8 cellular contexts compared by ENCODE assay signal in the genomic region with DNA sequence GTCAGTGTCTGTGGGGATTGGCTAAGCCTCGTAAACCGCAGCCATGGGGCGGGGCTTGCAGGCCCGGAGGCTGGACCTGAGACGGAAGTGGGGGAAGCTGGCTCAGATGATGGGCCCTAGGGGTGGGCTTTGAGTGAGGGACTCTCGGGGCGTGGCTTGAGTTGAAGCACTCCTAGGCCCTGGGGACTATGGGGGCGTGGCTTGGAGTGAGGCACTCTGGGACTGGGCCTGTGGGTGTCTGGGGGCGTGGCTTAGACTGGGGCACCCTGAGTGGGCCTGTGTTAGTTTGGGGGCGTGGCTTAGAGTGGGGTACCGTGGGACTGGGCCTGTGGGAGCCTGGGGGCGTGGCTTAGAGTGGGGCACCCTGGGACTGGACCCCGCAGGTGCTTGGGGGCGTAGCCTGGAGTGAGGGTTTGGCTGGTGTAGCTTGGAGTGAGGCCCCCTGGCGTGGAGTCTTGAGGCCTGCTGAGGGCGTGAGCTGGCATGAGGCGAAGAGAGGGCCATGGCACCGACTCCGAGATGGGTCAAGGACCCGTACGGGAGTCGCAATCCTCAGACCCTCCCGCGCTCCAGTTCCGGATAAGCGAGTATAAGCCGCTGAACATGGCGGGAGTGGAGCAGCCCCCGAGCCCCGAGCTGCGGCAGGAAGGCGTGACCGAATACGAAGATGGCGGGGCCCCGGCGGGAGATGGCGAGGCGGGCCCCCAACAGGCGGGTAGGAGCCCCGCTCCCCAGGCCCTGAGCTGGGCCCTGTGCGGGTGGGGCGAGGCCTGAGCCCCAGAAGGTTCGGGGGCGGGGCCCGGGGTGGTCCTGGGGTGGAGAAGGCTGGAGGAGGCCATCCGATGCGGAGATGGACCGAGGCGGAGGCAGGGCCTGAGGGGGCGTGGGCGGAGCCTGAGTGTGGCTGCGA. TPM values are rescaled to one million over a fixed set of nuclear protein-coding genes. Genes with fewer than 3 reads are reported as not detected.
DNase-seq lines count a peak whose midpoint lies in the region; ATAC-seq, FAIRE-seq and TF ChIP-seq lines count a peak whose summit lies in the region.

No MANE protein-coding gene starts in this region.

- peaks cover 6% of the 10 kb centered on the region; the same call in 1 of the 2 replicates for H3K79me2 ChIP-seq in OCI-LY7 (ENCODE audit: insufficient read depth, low read depth, low read length)

- H3K4me3 Mint-ChIP-seq in activated T-cell treated with anti-CD3 and anti-CD28 coated beads, Interleukin-2, amount 50 U/mL, for 4 hours: peak overlapping the region; percentile 90

- FAIRE-seq in HTR-8/SVneo (lab: Jason Lieb, UNC): peak; percentile 81

- no peaks in the 10 kb centered on the region for H3K9me3 Mint-ChIP-seq in activated T-cell treated with anti-CD3 and anti-CD28 coated beads, Interleukin-2, amount 50 U/mL, for 4 hours

- BruUV-seq in OCI-LY7 (replicated peaks; lab: Mats Ljungman, UMichigan): no TSS peak

- H3K36me3 Mint-ChIP-seq in activated T-cell treated with anti-CD3 and anti-CD28 coated beads, Interleukin-2, amount 50 U/mL, for 4 hours (ENCODE audit: insufficient read depth): no peaks in the 10 kb centered on the region

- POLR2A ChIA-PET in OCI-LY7 (lab: Charles Lee): interaction anchor here (2.4 kb wide), 1 partner anchor 57 kb away, joined by 13 read pairs; a partner anchor contains a TSS

- intact Hi-C loops in OCI-LY7 (cut with micrococcal nuclease; ENCODE audit: unreplicated experiment) (loop anchor here (2.0 kb wide), 1 partner anchor 56 kb away; no protein-coding TSS in a partner anchor), esophagus muscularis mucosa (cut with DNase I) (loop anchor here (5.0 kb wide), 1 partner anchor 52 kb away; no protein-coding TSS in a partner anchor)

- H3K27ac ChIP-seq in OCI-LY7 (ENCODE audit: low read depth, low read length, poor library complexity, severe bottlenecking): peak overlapping the region; percentile 47
- peak overlapping the region; percentile 55 to 81 (median 78) for H3K27ac ChIP-seq in esophagus muscularis mucosa (replicated peaks in 1 of 4)
- no peak overlapping the region for H3K27ac ChIP-seq in muscle layer of duodenum (ENCODE audit: low read length)

- DNase-seq in COR-L47 (lab: John Stamatoyannopoulos, UW) (peak; percentile 99), HTR-8/SVneo (ENCODE audit: insufficient read length, low spot score) (peak; percentile 97), OCI-LY7 (ENCODE audit: low spot score) (peak; percentile 99), esophagus muscularis mucosa (ENCODE audit: extremely low spot score) (peak; percentile 98)
- DNase-seq in activated T-cell treated with anti-CD3 and anti-CD28 coated beads, Interleukin-2, amount 50 U/mL, for 4 hours: peak; percentile 82
- peak; percentile 69 to 72 for DNase-seq in stimulated activated CD8-positive, alpha-beta memory T cell treated with anti-CD3 and anti-CD28 coated beads, Interleukin-7, amount 100 ng/mL, for 1 hour (ENCODE audit: low read depth in 2 of 2)

- H3K4me2 ChIP-seq in OCI-LY7 (ENCODE audit: low read length): peak overlapping the region; percentile 67

- H3K4me1 ChIP-seq in OCI-LY7 (ENCODE audit: insufficient read depth, low read length, poor library complexity, severe bottlenecking) (peaks cover 14% of the 10 kb centered on the region), esophagus muscularis mucosa (peaks cover 4 to 24% (median 23%) of the 10 kb centered on the region in 4 donors), muscle layer of duodenum (ENCODE audit: control insufficient read depth in 1 of 2, insufficient read depth in 2 of 2, low read length in 2 of 2) (peaks cover 0 to 22% of the 10 kb centered on the region in 2 donors)

- peak; percentile 79 for ATAC-seq in GM21367 (IDR thresholded peaks at IDR 0.05; ENCODE audit: unreplicated experiment)
- peak; percentile 88 to 90 for ATAC-seq in activated T-cell treated with anti-CD3 and anti-CD28 coated beads, Interleukin-2, amount 50 U/mL, for 4 hours

- H3K36me3 ChIP-seq in OCI-LY7 (ENCODE audit: insufficient read depth, low read length): peaks cover 11% of the 10 kb centered on the region
- no peaks in the 10 kb centered on the region for H3K36me3 ChIP-seq in esophagus muscularis mucosa
- no peaks in the 10 kb centered on the region for H3K36me3 ChIP-seq in muscle layer of duodenum (ENCODE audit: control insufficient read depth in 1 of 2, insufficient read depth in 2 of 2, low read length in 2 of 2)

- TF ChIP-seq EP300 in esophagus muscularis mucosa (IDR thresholded peaks at IDR 0.05): no peak

- H3K9me3 ChIP-seq in OCI-LY7 (ENCODE audit: low read length): no peaks in the 10 kb centered on the region
- no peaks in the 10 kb centered on the region for H3K9me3 ChIP-seq in esophagus muscularis mucosa
- no peaks in the 10 kb centered on the region for H3K9me3 ChIP-seq in muscle layer of duodenum (ENCODE audit: control insufficient read depth in 1 of 2, low read length in 2 of 2)

- H3K27me3 Mint-ChIP-seq in activated T-cell treated with anti-CD3 and anti-CD28 coated beads, Interleukin-2, amount 50 U/mL, for 4 hours (ENCODE audit: low read depth): peaks cover 11% of the 10 kb centered on the region

- TF ChIP-seq CTCF in OCI-LY7 (conservative IDR thresholded peaks at IDR 0.05; ENCODE audit: low read length) (peak; percentile 60), esophagus muscularis mucosa (IDR thresholded peaks at IDR 0.05) (peak; percentile 7 to 26 (median 17))

- WGBS in esophagus muscularis mucosa: 52% methylated on average over 23 of the region's 53 CpGs

- no peaks in the 10 kb centered on the region for H4K20me1 ChIP-seq in OCI-LY7 (ENCODE audit: insufficient read depth, low read length)

- no peak for TF ChIP-seq POLR2A in esophagus muscularis mucosa (IDR thresholded peaks at IDR 0.05; ENCODE audit: low read depth)

- no peaks in the 10 kb centered on the region for H3K27me3 ChIP-seq in esophagus muscularis mucosa
- H3K27me3 ChIP-seq in muscle layer of duodenum (ENCODE audit: low read depth, low read length): no peaks in the 10 kb centered on the region

- CTCF ChIA-PET in OCI-LY7 (lab: Charles Lee; ENCODE audit: unreplicated experiment): no interaction called here

- H3K4me3 ChIP-seq in OCI-LY7 (ENCODE audit: low read depth, low read length, poor library complexity, severe bottlenecking): peak overlapping the region; percentile 79
- H3K4me3 ChIP-seq in esophagus muscularis mucosa: peak overlapping the region; percentile 60 to 72 (median 65)
- peak overlapping the region; percentile 62 to 76 for H3K4me3 ChIP-seq in muscle layer of duodenum (ENCODE audit: low read depth in 1 of 2, low read length in 2 of 2)

- peaks cover 14% of the 10 kb centered on the region for H3K4me1 Mint-ChIP-seq in activated T-cell treated with anti-CD3 and anti-CD28 coated beads, Interleukin-2, amount 50 U/mL, for 4 hours (ENCODE audit: low read depth)

- H2AFZ ChIP-seq in OCI-LY7 (ENCODE audit: low read length): peak overlapping the region; percentile 59; the same call in 1 of the 2 replicates

- no peaks in the 10 kb centered on the region for H3K9me2 ChIP-seq in OCI-LY7 (ENCODE audit: insufficient read depth, low read length)

RNA-seq across cellular contexts. Expression of a gene that starts 6.8 kb away (rescaled TPM):
- total RNA-seq in OCI-LY7 (2014; rRNA removed; shearing (Covaris generic)): 22.4 and 23.8 TPM in 2 replicates
- 27.8 and 28.3 TPM in 2 replicates for total RNA-seq in OCI-LY7 (2022)
- 1 to 10 TPM; 3.9 to 4.0 (median 4.0) TPM for total RNA-seq in activated T-cell treated with anti-CD3 and anti-CD28 coated beads, Interleukin-2, amount 50 U/mL, for 4 hours
- total RNA-seq in esophagus muscularis mucosa: 10 to 100 TPM in 1 of 4 donors, 1 to 10 TPM in 3; 5.6 to 19.5 (median 8.5) TPM

RNA-seq across cellular contexts. Expression of a gene that starts 44.5 kb away (rescaled TPM):
- total RNA-seq in OCI-LY7 (2014; rRNA removed; shearing (Covaris generic)): 0.41 and 1.3 TPM in 2 replicates
- total RNA-seq in OCI-LY7 (2022) (0.48 and 0.87 TPM in 2 replicates), esophagus muscularis mucosa (1 to 10 TPM in 1 of 4 donors, under 1 TPM in 2, not detected in 1; 0.42 to 1.3 (median 0.66) TPM)
- total RNA-seq in activated T-cell treated with anti-CD3 and anti-CD28 coated beads, Interleukin-2, amount 50 U/mL, for 4 hours: under 1 TPM in 2 of 3 donors, not detected in 1; 0.18 to 0.32 TPM

RNA-seq across cellular contexts. Expression of a gene that starts 56.6 kb away (rescaled TPM):
- total RNA-seq in OCI-LY7 (2014; rRNA removed; shearing (Covaris generic)): 64.3 and 66.9 TPM in 2 replicates
- total RNA-seq in OCI-LY7 (2022) (171 and 176 TPM in 2 replicates), esophagus muscularis mucosa (10 to 100 TPM; 22.4 to 46.1 (median 25.3) TPM)
- total RNA-seq in activated T-cell treated with anti-CD3 and anti-CD28 coated beads, Interleukin-2, amount 50 U/mL, for 4 hours: 100 to 1,000 TPM; 280 to 299 (median 287) TPM
